ENCODE assay signal across 26 cellular contexts in the genomic region with DNA sequence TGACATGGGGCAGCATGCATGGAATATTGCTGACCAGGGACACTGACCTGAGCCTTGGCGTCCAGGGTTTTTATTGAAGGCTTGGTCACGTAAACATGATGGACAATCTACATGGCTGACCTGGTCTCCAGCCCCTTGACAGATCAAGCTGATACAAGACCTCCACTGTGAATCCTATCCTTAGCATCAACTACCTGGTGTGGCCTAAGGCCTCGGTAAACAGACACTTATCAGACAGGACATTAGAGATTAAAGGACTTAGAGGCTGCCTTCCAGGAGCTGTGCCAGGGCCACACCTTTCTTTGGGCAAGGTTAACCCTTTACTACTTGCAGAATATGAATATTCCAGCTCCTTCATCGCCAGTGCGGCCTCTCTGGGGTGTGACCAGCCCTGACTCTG.
"Had no signal": no experiment of that assay in that cellular context is flagged by ENCODE, and none has a peak within 500 bp of the region (broad histone marks: within the 10 kb centered on the region; RNA-seq: fewer than 3 reads in every experiment).

No MANE protein-coding gene starts in this region.

- H3K27ac Mint-ChIP-seq: immature natural killer cell; mesothelial cell of epicardium; natural killer cell; nephron progenitor cell; neural progenitor cell; progenitor cell of endocrine pancreas; stimulated activated naive B cell treated with anti-CD40 and anti-IgM and Interleukin-4, amounts not matched to agents 10 μg/mL and 1 μg/mL and 100 μg/mL, for 72 hours had no signal

- H3K27ac ChIP-seq: neural progenitor cell, neutrophil, right atrium auricular region, right lobe of liver, suprapubic skin, thoracic aorta, tibial artery, upper lobe of right lung had no signal

- H3K4me3 ChIP-seq: heart left ventricle, left ventricle myocardium inferior, lung, neural progenitor cell, right atrium auricular region, right lobe of liver, smooth muscle cell, suprapubic skin, thoracic aorta, tibial artery, upper lobe of right lung had no signal

- H3K4me1 Mint-ChIP-seq: immature natural killer cell, mesothelial cell of epicardium, neural progenitor cell had no signal

- H3K27me3 ChIP-seq: neutrophil, right atrium auricular region, right lobe of liver, tibial artery, upper lobe of right lung had no signal

- ATAC-seq: heart left ventricle; natural killer cell; stimulated activated naive B cell treated with anti-CD40 and anti-IgM and Interleukin-4, amounts not matched to agents 10 μg/mL and 1 μg/mL and 100 μg/mL, for 72 hours; stimulated activated naive CD8-positive, alpha-beta T cell treated with anti-CD3 and anti-CD28 coated beads, Interleukin-15, Interleukin-2, amounts not matched to agents 100 U/mL and 50 U/mL, for 24 hours; upper lobe of right lung had no signal

- DNase-seq: heart left ventricle; hypothalamus; immature natural killer cell; kidney; left ventricle myocardium inferior; mesendoderm; natural killer cell; nephron progenitor cell; occipital lobe; stimulated activated CD4-positive, alpha-beta T cell treated with anti-CD3 and anti-CD28 coated beads, Interleukin-2, amount 100 ng/mL, for 24 hours; stimulated activated CD4-positive, alpha-beta T cell treated with anti-CD3 and anti-CD28 coated beads, Interleukin-4, amount 100 ng/mL, for 1 hour; stimulated activated naive B cell treated with anti-CD40 and anti-IgM and Interleukin-4, amounts not matched to agents 10 μg/mL and 1 μg/mL and 100 μg/mL, for 72 hours; stimulated activated naive CD8-positive, alpha-beta T cell treated with anti-CD3 and anti-CD28 coated beads, Interleukin-15, Interleukin-2, amounts not matched to agents 100 U/mL and 50 U/mL, for 24 hours; tibial artery; trophoblast cell; upper lobe of right lung had no signal

- H3K36me3 ChIP-seq: heart left ventricle, left ventricle myocardium inferior, neural progenitor cell, neutrophil, right atrium auricular region, right lobe of liver, suprapubic skin, thoracic aorta, tibial artery, upper lobe of right lung had no signal

- H3K9me3 ChIP-seq: heart left ventricle, left ventricle myocardium inferior, neutrophil, right atrium auricular region, right lobe of liver, suprapubic skin, thoracic aorta, tibial artery, upper lobe of right lung had no signal

- H3K9me3 Mint-ChIP-seq: immature natural killer cell; mesothelial cell of epicardium; natural killer cell; stimulated activated naive B cell treated with anti-CD40 and anti-IgM and Interleukin-4, amounts not matched to agents 10 μg/mL and 1 μg/mL and 100 μg/mL, for 72 hours had no signal

- H3K36me3 Mint-ChIP-seq: immature natural killer cell; mesothelial cell of epicardium; natural killer cell; neural progenitor cell; stimulated activated naive B cell treated with anti-CD40 and anti-IgM and Interleukin-4, amounts not matched to agents 10 μg/mL and 1 μg/mL and 100 μg/mL, for 72 hours had no signal

- H3K4me3 Mint-ChIP-seq: immature natural killer cell; mesothelial cell of epicardium; natural killer cell; nephron progenitor cell; neural progenitor cell; stimulated activated naive B cell treated with anti-CD40 and anti-IgM and Interleukin-4, amounts not matched to agents 10 μg/mL and 1 μg/mL and 100 μg/mL, for 72 hours had no signal
